ENCODE assay signal across 14 cellular contexts in the genomic region with DNA sequence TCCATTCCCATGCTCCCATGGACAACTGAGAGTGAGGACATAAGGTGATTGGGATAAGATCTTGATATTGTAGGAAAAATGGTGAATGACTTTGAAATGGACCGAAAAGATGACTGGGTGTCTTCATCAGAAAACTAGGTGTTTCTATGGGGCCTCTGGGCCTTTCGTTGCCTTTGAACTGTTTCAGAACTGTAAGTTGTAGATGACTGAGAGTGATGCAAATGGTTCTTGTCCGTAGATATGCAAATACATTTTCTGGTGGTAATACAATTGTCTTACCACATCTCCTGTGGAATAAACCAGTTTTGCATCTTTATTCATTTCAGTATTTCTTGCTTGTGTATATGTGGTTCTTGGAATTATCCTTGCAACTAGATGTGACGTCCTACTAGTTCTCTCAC. TPM values are rescaled to one million over a fixed set of nuclear protein-coding genes. Genes with fewer than 3 reads are reported as not detected.
A peak's percentile ranks its signal among the peaks of the same experiment; 100 is the strongest.
DNase-seq lines count a peak whose midpoint lies in the region; ATAC-seq, FAIRE-seq and TF ChIP-seq lines count a peak whose summit lies in the region.
"Had no signal": no experiment of that assay in that cellular context is flagged by ENCODE, and none has a peak within 500 bp of the region (broad histone marks: within the 10 kb centered on the region; RNA-seq: fewer than 3 reads in every experiment).

No MANE protein-coding gene starts in this region.

- H3K79me2 ChIP-seq in OCI-LY3 (ENCODE audit: low read length), result no peaks in the 10 kb centered on the region

- 90 to 96% methylated on average over 4 of the region's 4 CpGs for WGBS in heart right ventricle, 2 donors

- no peak for DNase-seq in CD4-positive, alpha-beta memory T cell
- DNase-seq in HTR-8/SVneo (ENCODE audit: insufficient read length, low spot score) (no peak), pons (ENCODE audit: low spot score) (no peak), heart right ventricle (no peak), Kasumi-1 (lab: John Stamatoyannopoulos, UW) (no peak)
- DNase-seq: colonic mucosa, foreskin keratinocyte, NCI-H774 had no signal

- H3K9me3 ChIP-seq in CD4-positive, alpha-beta memory T cell (ENCODE audit: control insufficient read depth in 1 of 2, low read length in 2 of 2), result no peaks in the 10 kb centered on the region
- H3K9me3 ChIP-seq in OCI-LY3 (ENCODE audit: insufficient read depth, low read length) (no peaks in the 10 kb centered on the region), heart right ventricle (peaks cover 0 to 6% (median 0%) of the 10 kb centered on the region in 11 donors)
- H3K9me3 ChIP-seq: BLaER1, colonic mucosa, thoracic aorta had no signal

- H3K4me1 Mint-ChIP-seq in CD4-positive, alpha-beta memory T cell, result peaks cover 25 to 46% (median 29%) of the 10 kb centered on the region in 4 donors

- peaks cover 75% of the 10 kb centered on the region for H4K20me1 ChIP-seq in OCI-LY3 (ENCODE audit: insufficient read depth, low read length)
- H4K20me1 ChIP-seq: BLaER1 had no signal

- H3K9me3 Mint-ChIP-seq in CD4-positive, alpha-beta memory T cell, result peaks cover 0 to 5% (median 0%) of the 10 kb centered on the region in 8 donors

- no peaks in the 10 kb centered on the region for H3K36me3 ChIP-seq in CD4-positive, alpha-beta memory T cell (ENCODE audit: insufficient read depth, low read length)
- H3K36me3 ChIP-seq in OCI-LY3 (replicated peaks; ENCODE audit: low read depth, low read length) (no peaks in the 10 kb centered on the region), heart right ventricle (no peaks in the 10 kb centered on the region)
- H3K36me3 ChIP-seq: BLaER1, colonic mucosa, thoracic aorta had no signal

- no peak for TF ChIP-seq CTCF in OCI-LY3 (IDR thresholded peaks at IDR 0.05; ENCODE audit: low read depth, low read length)
- no peak for TF ChIP-seq CTCF in heart right ventricle (IDR thresholded peaks at IDR 0.05)

- intact Hi-C loops in CD4-positive, alpha-beta memory T cell (cut with micrococcal nuclease), result loop anchor here (2.0 kb wide), 1 partner anchor 21 kb away; no protein-coding TSS in a partner anchor
- intact Hi-C loops in heart right ventricle (cut with DNase I), result no loop called here

- no peak overlapping the region for H3K9ac ChIP-seq in OCI-LY3 (ENCODE audit: low read length)
- H3K9ac ChIP-seq: BLaER1 had no signal

- POLR2A ChIA-PET in CD4-positive, alpha-beta memory T cell (lab: Charles Lee; ENCODE audit: partially characterized antibody), result interaction anchor here (1.0 to 2.9 kb wide), 2 partner anchors 9 to 20 kb away, joined by 3 to 8 read pairs; no protein-coding TSS in a partner anchor

- no peaks in the 10 kb centered on the region for H3K27me3 Mint-ChIP-seq in CD4-positive, alpha-beta memory T cell

- peaks cover 26% of the 10 kb centered on the region for H3K4me1 ChIP-seq in CD4-positive, alpha-beta memory T cell (ENCODE audit: insufficient read depth, low read length)
- H3K4me1 ChIP-seq in OCI-LY3 (ENCODE audit: low read length) (peaks cover 50% of the 10 kb centered on the region), heart right ventricle (peaks cover 0 to 3% (median 0%) of the 10 kb centered on the region in 9 donors)
- H3K4me1 ChIP-seq: BLaER1, colonic mucosa had no signal

- peak overlapping the region; percentile 7 to 87 (median 74) for H3K27ac Mint-ChIP-seq in CD4-positive, alpha-beta memory T cell

- FAIRE-seq in HTR-8/SVneo (lab: Jason Lieb, UNC), result no peak

- peak overlapping the region in 5 of 8 donors; percentile 19 to 84 (median 39) for H3K4me3 Mint-ChIP-seq in CD4-positive, alpha-beta memory T cell

- ATAC-seq in GM18867 (IDR thresholded peaks at IDR 0.05; ENCODE audit: unreplicated experiment) (peak; percentile 62), HG02763 (IDR thresholded peaks at IDR 0.05; ENCODE audit: unreplicated experiment) (peak; percentile 32), heart right ventricle (no peak)

- H3K4me2 ChIP-seq in OCI-LY3 (ENCODE audit: low read length), result peak overlapping the region; percentile 80
- H3K4me2 ChIP-seq: BLaER1 had no signal

- no peaks in the 10 kb centered on the region for H3K27me3 ChIP-seq in CD4-positive, alpha-beta memory T cell (ENCODE audit: insufficient read depth, low read length)
- H3K27me3 ChIP-seq in OCI-LY3 (ENCODE audit: low read depth, low read length) (peaks cover 81% of the 10 kb centered on the region), heart right ventricle (peaks cover 0 to 14% (median 0%) of the 10 kb centered on the region in 7 donors)
- H3K27me3 ChIP-seq: BLaER1, colonic mucosa, foreskin keratinocyte had no signal

- CTCF ChIA-PET in CD4-positive, alpha-beta memory T cell (lab: Charles Lee; ENCODE audit: partially characterized antibody), result interaction anchor here (1.2 to 5.6 kb wide), 2 partner anchors 16 to 40 kb away, joined by 6 to 32 read pairs; partner anchors contain the start of gene TEX48

- H3K36me3 Mint-ChIP-seq in CD4-positive, alpha-beta memory T cell, result peaks cover 0 to 1% of the 10 kb centered on the region in 2 donors

- H2AFZ ChIP-seq in OCI-LY3 (ENCODE audit: low read depth, low read length), result no peak overlapping the region

- no peak overlapping the region for H3K27ac ChIP-seq in CD4-positive, alpha-beta memory T cell (ENCODE audit: low read depth, low read length)
- no peak overlapping the region for H3K27ac ChIP-seq in OCI-LY3 (ENCODE audit: low read length)
- no peak overlapping the region for H3K27ac ChIP-seq in heart right ventricle
- H3K27ac ChIP-seq: BLaER1, colonic mucosa, foreskin keratinocyte, thoracic aorta had no signal

- H3K4me3 ChIP-seq in CD4-positive, alpha-beta memory T cell (ENCODE audit: low read length in 2 of 2), result no peak overlapping the region
- H3K4me3 ChIP-seq in OCI-LY3 (ENCODE audit: low read length) (peak overlapping the region; percentile 57), heart right ventricle (no peak overlapping the region)
- H3K4me3 ChIP-seq: BLaER1, colonic mucosa, thoracic aorta had no signal

RNA-seq across cellular contexts. Expression of gene TEX48, which starts 16.0 kb away (rescaled TPM):
- not detected for total RNA-seq in CD4-positive, alpha-beta memory T cell
- under 1 TPM in 1 of 2 donors, not detected in 1; 0.33 TPM for polyA plus RNA-seq in CD4-positive, alpha-beta memory T cell
- total RNA-seq in heart right ventricle, result not detected
- not detected for polyA plus RNA-seq in heart right ventricle
- total RNA-seq: colonic mucosa, foreskin keratinocyte, omental fat pad, thoracic aorta had no signal

RNA-seq across cellular contexts. Expression of gene TEX53, which starts 40.3 kb away (rescaled TPM):
- not detected for total RNA-seq in CD4-positive, alpha-beta memory T cell
- not detected for polyA plus RNA-seq in CD4-positive, alpha-beta memory T cell
- not detected for total RNA-seq in heart right ventricle
- polyA plus RNA-seq in heart right ventricle, result not detected
- total RNA-seq: colonic mucosa, foreskin keratinocyte, omental fat pad, thoracic aorta had no signal
- polyA plus RNA-seq: foreskin keratinocyte had no signal

Comparison
In these comparisons a context has a peak if more than half of its experiments do, and no peak if none do; other contexts are left out.
1. ATAC-seq: peak in GM18867 (single experiment) and HG02763 (single experiment); none in heart right ventricle (0 of 8).